In the genomic region with DNA sequence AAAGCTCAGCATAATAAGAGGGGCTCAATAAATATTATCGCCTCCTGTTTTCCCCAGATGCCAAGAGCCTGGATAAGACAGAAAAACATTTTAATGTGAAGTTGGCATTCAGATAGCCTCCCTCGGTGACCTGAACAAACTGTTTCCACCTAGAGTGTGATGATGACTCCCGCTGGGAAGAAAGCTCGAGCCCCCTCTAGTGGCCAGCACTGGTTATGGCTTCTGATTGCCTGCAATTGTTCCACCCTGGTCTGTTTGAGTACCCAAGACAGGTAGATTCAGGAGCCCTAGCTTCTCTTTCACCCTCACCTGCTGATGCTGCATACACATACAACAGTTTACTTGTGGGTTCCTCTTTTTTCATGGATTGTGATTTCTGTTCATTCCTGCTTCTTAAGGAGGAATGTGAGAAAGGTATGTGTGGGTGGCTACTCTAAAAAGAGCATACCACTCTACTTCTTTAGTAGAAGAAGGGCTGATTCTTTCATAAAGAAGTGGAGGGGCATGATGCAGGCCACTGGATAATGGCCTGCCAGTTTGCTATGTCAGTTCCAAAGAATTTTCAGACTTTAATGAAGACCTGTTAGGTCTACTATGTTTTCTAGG, we compare ENCODE assay signal across 8 cellular contexts. TPM values are rescaled to one million over a fixed set of nuclear protein-coding genes. Genes with fewer than 3 reads are reported as not detected.
DNase-seq lines count a peak whose midpoint lies in the region; ATAC-seq and TF ChIP-seq lines count a peak whose summit lies in the region.

No MANE protein-coding gene starts in this region.

- peak; percentile 85 for ATAC-seq in activated naive CD8-positive, alpha-beta T cell treated with anti-CD3 and anti-CD28 coated beads, Interleukin-2, amount 10 ng/mL, durations not matched to agents 7 days and 5 days (ENCODE audit: low read depth)
- ATAC-seq in heart left ventricle (peak; percentile 79 to 87 (median 84)), HG02678 (IDR thresholded peaks at IDR 0.05; ENCODE audit: unreplicated experiment) (no peak)

- H3K9me3 ChIP-seq in MM.1S (replicated peaks; ENCODE audit: insufficient read depth, low read length) (no peaks in the 10 kb centered on the region), SU-DHL-6 (ENCODE audit: insufficient read depth, low read length) (no peaks in the 10 kb centered on the region), heart left ventricle (no peaks in the 10 kb centered on the region)

- intact Hi-C loops in heart left ventricle (cut with DNase I): loop anchor here in 9 of 10 donors (1.0 to 10.0 kb wide), 4 partner anchors 75 to 349 kb away; a partner anchor contains a TSS

- no peak overlapping the region for H2AFZ ChIP-seq in MM.1S (ENCODE audit: low read length)
- no peak overlapping the region for H2AFZ ChIP-seq in SU-DHL-6 (ENCODE audit: low read depth, low read length, severe bottlenecking)

- TF ChIP-seq POLR2A in heart left ventricle (IDR thresholded peaks at IDR 0.05): no peak

- no peaks in the 10 kb centered on the region for H3K4me1 ChIP-seq in MM.1S (ENCODE audit: low read length)
- peaks cover 0 to 13% (median 0%) of the 10 kb centered on the region in 12 donors for H3K4me1 ChIP-seq in heart left ventricle

- H3K27ac Mint-ChIP-seq in activated naive CD8-positive, alpha-beta T cell treated with anti-CD3 and anti-CD28 coated beads, Interleukin-2, amount 10 ng/mL, durations not matched to agents 7 days and 5 days: no peak overlapping the region

- H3K9ac ChIP-seq in MM.1S (ENCODE audit: low read length) (no peak overlapping the region), SU-DHL-6 (ENCODE audit: low read length) (no peak overlapping the region)

- no peak overlapping the region for H3K4me3 Mint-ChIP-seq in activated naive CD8-positive, alpha-beta T cell treated with anti-CD3 and anti-CD28 coated beads, Interleukin-2, amount 10 ng/mL, durations not matched to agents 7 days and 5 days

- peaks cover 17% of the 10 kb centered on the region for H3K36me3 Mint-ChIP-seq in activated naive CD8-positive, alpha-beta T cell treated with anti-CD3 and anti-CD28 coated beads, Interleukin-2, amount 10 ng/mL, durations not matched to agents 7 days and 5 days

- TF ChIP-seq CTCF in MM.1S (IDR thresholded peaks at IDR 0.05; ENCODE audit: low read length) (peak; percentile 72), SU-DHL-6 (IDR thresholded peaks at IDR 0.05; ENCODE audit: insufficient read depth, low read length, poor library complexity, severe bottlenecking) (peak; percentile 83), heart left ventricle (IDR thresholded peaks at IDR 0.05) (peak; percentile 94 to 99 (median 96))

- POLR2A ChIA-PET in activated naive CD8-positive, alpha-beta T cell treated with anti-CD3 and anti-CD28 coated beads, Interleukin-2, amount 10 ng/mL, durations not matched to agents 7 days and 5 days (lab: Charles Lee): no interaction called here

- H3F3A ChIP-seq in MM.1S (ENCODE audit: insufficient read depth, low read length): no peaks in the 10 kb centered on the region
- peaks cover 17% of the 10 kb centered on the region for H3F3A ChIP-seq in SU-DHL-6 (ENCODE audit: insufficient read depth)

- no peak overlapping the region for H3K27ac ChIP-seq in MM.1S (ENCODE audit: low read length)
- H3K27ac ChIP-seq in SU-DHL-6 (ENCODE audit: low read depth, low read length): no peak overlapping the region
- no peak overlapping the region for H3K27ac ChIP-seq in heart left ventricle

- DNase-seq in C1 segment of cervical spinal cord (lab: John Stamatoyannopoulos, UW): peak in 13 of 14 donors; percentile 10 to 75 (median 50)
- DNase-seq in GM19240 (ENCODE audit: insufficient read length, low spot score): peak; percentile 59
- DNase-seq in MM.1S: peak; percentile 59
- DNase-seq in activated naive CD8-positive, alpha-beta T cell treated with anti-CD3 and anti-CD28 coated beads, Interleukin-2, amount 10 ng/mL, durations not matched to agents 7 days and 5 days: peak; percentile 81
- peak; percentile 71 to 83 (median 78) for DNase-seq in heart left ventricle
- peak; percentile 81 for DNase-seq in retina

- no peaks in the 10 kb centered on the region for H3K9me3 Mint-ChIP-seq in activated naive CD8-positive, alpha-beta T cell treated with anti-CD3 and anti-CD28 coated beads, Interleukin-2, amount 10 ng/mL, durations not matched to agents 7 days and 5 days

- H3K4me2 ChIP-seq in MM.1S (ENCODE audit: low read depth, low read length) (no peak overlapping the region), SU-DHL-6 (ENCODE audit: low read depth, low read length, poor library complexity, severe bottlenecking) (no peak overlapping the region)

- 0 out of 2 replicates have a peak, but pooled peaks cover 6% of the 10 kb centered on the region for H3K79me2 ChIP-seq in MM.1S (ENCODE audit: low read length)
- H3K79me2 ChIP-seq in SU-DHL-6 (ENCODE audit: insufficient read depth, low read length): peaks cover 14% of the 10 kb centered on the region; the same call in 1 of the 2 replicates

- 2 to 7% (median 4%) methylated on average over 4 of the region's 4 CpGs for WGBS in heart left ventricle, 4 donors

- H3K9me2 ChIP-seq in MM.1S (replicated peaks; ENCODE audit: insufficient read depth, low read length): no peaks in the 10 kb centered on the region
- H3K9me2 ChIP-seq in SU-DHL-6 (replicated peaks; ENCODE audit: insufficient read depth, low read length): no peaks in the 10 kb centered on the region

- H4K20me1 ChIP-seq in MM.1S (ENCODE audit: insufficient read depth, low read length): no peaks in the 10 kb centered on the region
- H4K20me1 ChIP-seq in SU-DHL-6 (ENCODE audit: low read depth, low read length): no peaks in the 10 kb centered on the region

- H3K36me3 ChIP-seq in MM.1S (replicated peaks; ENCODE audit: insufficient read depth, low read length) (no peaks in the 10 kb centered on the region), SU-DHL-6 (ENCODE audit: low read length) (peaks cover 10% of the 10 kb centered on the region; the same call in 1 of the 2 replicates), heart left ventricle (peaks cover 0 to 78% (median 57%) of the 10 kb centered on the region in 9 donors)

- no peak overlapping the region for H3K4me3 ChIP-seq in MM.1S (ENCODE audit: low read length)
- H3K4me3 ChIP-seq in SU-DHL-6 (ENCODE audit: insufficient read depth, low read length, poor library complexity, severe bottlenecking): no peak overlapping the region
- H3K4me3 ChIP-seq in heart left ventricle: no peak overlapping the region

- peaks cover 8% of the 10 kb centered on the region for H3K4me1 Mint-ChIP-seq in activated naive CD8-positive, alpha-beta T cell treated with anti-CD3 and anti-CD28 coated beads, Interleukin-2, amount 10 ng/mL, durations not matched to agents 7 days and 5 days

- H3K27me3 Mint-ChIP-seq in activated naive CD8-positive, alpha-beta T cell treated with anti-CD3 and anti-CD28 coated beads, Interleukin-2, amount 10 ng/mL, durations not matched to agents 7 days and 5 days: no peaks in the 10 kb centered on the region

- H3K27me3 ChIP-seq in MM.1S (replicated peaks; ENCODE audit: insufficient read depth, low read length) (no peaks in the 10 kb centered on the region), SU-DHL-6 (ENCODE audit: low read length) (no peaks in the 10 kb centered on the region), heart left ventricle (no peaks in the 10 kb centered on the region)

RNA-seq across cellular contexts. Expression of a gene that starts 6.4 kb away (rescaled TPM):
- total RNA-seq in activated naive CD8-positive, alpha-beta T cell treated with anti-CD3 and anti-CD28 coated beads, Interleukin-2, amount 10 ng/mL, durations not matched to agents 7 days and 5 days: 10 to 100 TPM; 16.0 to 16.5 TPM
- 1 to 10 TPM; 5.7 to 9.2 (median 7.4) TPM for total RNA-seq in heart left ventricle
- 10 to 100 TPM; 10.2 to 15.1 TPM for polyA plus RNA-seq in heart left ventricle

RNA-seq across cellular contexts. Expression of a gene that starts 6.8 kb away (rescaled TPM):
- 10 to 100 TPM; 31.8 to 32.7 TPM for total RNA-seq in activated naive CD8-positive, alpha-beta T cell treated with anti-CD3 and anti-CD28 coated beads, Interleukin-2, amount 10 ng/mL, durations not matched to agents 7 days and 5 days
- total RNA-seq in heart left ventricle: 10 to 100 TPM; 13.8 to 24.6 (median 18.2) TPM
- 10 to 100 TPM in 1 of 2 donors, 1 to 10 TPM in 1; 6.2 to 12.7 TPM for polyA plus RNA-seq in heart left ventricle
